In the genomic region with DNA sequence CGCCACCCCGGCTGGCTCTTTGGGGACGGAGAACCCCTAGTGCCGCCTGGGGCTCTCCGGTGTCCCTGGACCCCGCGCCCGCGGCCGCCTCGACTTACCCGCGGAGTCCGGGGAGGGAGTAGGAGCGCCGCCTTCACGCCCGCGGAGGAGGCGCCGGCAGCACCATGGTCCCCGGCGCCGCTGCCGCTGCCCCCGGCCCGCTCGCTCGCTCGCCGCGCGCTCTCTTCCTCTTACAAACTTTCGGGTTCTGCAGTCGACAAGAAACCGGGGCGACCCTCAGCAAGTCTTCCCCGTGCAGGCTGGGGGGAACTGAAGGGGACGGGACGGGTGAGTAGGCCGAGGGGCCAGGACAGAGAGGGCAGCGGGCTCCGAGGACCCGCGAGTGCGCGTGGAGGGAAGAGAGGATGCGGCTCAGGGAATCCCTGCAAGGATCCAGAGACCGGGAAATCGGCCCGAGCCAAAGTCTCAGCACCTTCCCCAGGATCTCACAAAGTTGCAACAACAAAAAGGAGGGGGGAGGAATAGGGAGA, we compare ENCODE assay signal across 8 cellular contexts. TPM values are rescaled to one million over a fixed set of nuclear protein-coding genes. Genes with fewer than 3 reads are reported as not detected.
DNase-seq lines count a peak whose midpoint lies in the region; ATAC-seq and TF ChIP-seq lines count a peak whose summit lies in the region.

No MANE protein-coding gene starts in this region.

- peaks cover 17% of the 10 kb centered on the region for H3K36me3 Mint-ChIP-seq in activated T-helper 2 cell treated with anti-CD3 and anti-CD28 coated beads, Interferon-gamma antibody, Interleukin-2, Interleukin-4, amounts not matched to agents 10 μg/mL and 5 μg/mL and 100 μg/mL, durations not matched to agents 14 hours and 24 hours and 36 hours (ENCODE audit: low read depth)

- WGBS in gastroesophageal sphincter (ENCODE audit: low coverage in 1 of 2), 2 donors = 0% methylated on average over 8 of the region's 51 CpGs; no CpG with 5 or more reads in 1 of the 2 donors
- under 1% methylated on average over 51 of the region's 51 CpGs for WGBS in urinary bladder

- H2AFZ ChIP-seq in neuron (ENCODE audit: low read depth, low read length) = peak overlapping the region; percentile 82

- H3K4me3 Mint-ChIP-seq in activated T-helper 2 cell treated with anti-CD3 and anti-CD28 coated beads, Interferon-gamma antibody, Interleukin-2, Interleukin-4, amounts not matched to agents 10 μg/mL and 5 μg/mL and 100 μg/mL, durations not matched to agents 14 hours and 24 hours and 36 hours (ENCODE audit: low read depth) = peak overlapping the region; percentile 91

- peak overlapping the region; percentile 95 for H3K27ac Mint-ChIP-seq in activated T-helper 2 cell treated with anti-CD3 and anti-CD28 coated beads, Interferon-gamma antibody, Interleukin-2, Interleukin-4, amounts not matched to agents 10 μg/mL and 5 μg/mL and 100 μg/mL, durations not matched to agents 14 hours and 24 hours and 36 hours

- H3K27me3 ChIP-seq in BJ (ENCODE audit: control insufficient read depth, insufficient read depth, low read length) (no peaks in the 10 kb centered on the region), MG63 (no peaks in the 10 kb centered on the region), gastroesophageal sphincter (no peaks in the 10 kb centered on the region), neuron (ENCODE audit: insufficient read depth, low read length) (no peaks in the 10 kb centered on the region)

- TF ChIP-seq CTCF in BJ (IDR thresholded peaks at IDR 0.05; ENCODE audit: insufficient read depth, low read depth, low read length) (no peak), gastroesophageal sphincter (IDR thresholded peaks at IDR 0.05) (peak in 1 of 4 experiments; percentile 20)

- POLR2A ChIA-PET in BJ (lab: Charles Lee) = interaction anchor here (0.6 kb wide), 1 partner anchor 58 kb away, joined by 4 read pairs; no protein-coding TSS in a partner anchor

- ATAC-seq in gastroesophageal sphincter = peak; percentile 2

- H3K4me3 ChIP-seq in BJ (ENCODE audit: low read depth, low read length) (peak overlapping the region; percentile 79), MG63 (peak overlapping the region; percentile 69), gastroesophageal sphincter (peak overlapping the region; percentile 61 to 89), neuron (ENCODE audit: low read length) (peak overlapping the region; percentile 81), urinary bladder (ENCODE audit: low read depth, low read length) (peak overlapping the region; percentile 71)

- H3K27ac ChIP-seq in gastroesophageal sphincter (peak overlapping the region; percentile 96 to 100 (median 100)), urinary bladder (ENCODE audit: low read depth) (peak overlapping the region; percentile 15)

- DNase-seq in BJ (ENCODE audit: low read depth) (no peak), MG63 (peak; percentile 8), Kasumi-1 (lab: John Stamatoyannopoulos, UW) (no peak), HCEC 1CT (no peak)
- DNase-seq in activated T-helper 2 cell treated with anti-CD3 and anti-CD28 coated beads, Interferon-gamma antibody, Interleukin-2, Interleukin-4, amounts not matched to agents 10 μg/mL and 5 μg/mL and 100 μg/mL, durations not matched to agents 14 hours and 24 hours and 36 hours (ENCODE audit: low spot score) = peak; percentile 26

- intact Hi-C loops in activated T-helper 2 cell treated with anti-CD3 and anti-CD28 coated beads, Interferon-gamma antibody, Interleukin-2, Interleukin-4, amounts not matched to agents 10 μg/mL and 5 μg/mL and 100 μg/mL, durations not matched to agents 14 hours and 24 hours and 36 hours (cut with micrococcal nuclease) = loop anchor here (2.0 to 5.0 kb wide), 5 partner anchors 85 to 1266 kb away; a partner anchor contains a TSS

- H3K4me1 ChIP-seq in gastroesophageal sphincter (peaks cover 0 to 48% (median 4%) of the 10 kb centered on the region in 3 donors), neuron (ENCODE audit: insufficient read depth, low read length) (peaks cover 32% of the 10 kb centered on the region), urinary bladder (ENCODE audit: insufficient read depth) (no peaks in the 10 kb centered on the region)

- no peaks in the 10 kb centered on the region for H3K9me3 Mint-ChIP-seq in activated T-helper 2 cell treated with anti-CD3 and anti-CD28 coated beads, Interferon-gamma antibody, Interleukin-2, Interleukin-4, amounts not matched to agents 10 μg/mL and 5 μg/mL and 100 μg/mL, durations not matched to agents 14 hours and 24 hours and 36 hours

- TF ChIP-seq POLR2A in gastroesophageal sphincter (IDR thresholded peaks at IDR 0.05) = no peak

- no peak for TF ChIP-seq EP300 in gastroesophageal sphincter (IDR thresholded peaks at IDR 0.05)

- H3K4me1 Mint-ChIP-seq in activated T-helper 2 cell treated with anti-CD3 and anti-CD28 coated beads, Interferon-gamma antibody, Interleukin-2, Interleukin-4, amounts not matched to agents 10 μg/mL and 5 μg/mL and 100 μg/mL, durations not matched to agents 14 hours and 24 hours and 36 hours (ENCODE audit: low read depth) = peaks cover 57% of the 10 kb centered on the region

- no peaks in the 10 kb centered on the region for H3K27me3 Mint-ChIP-seq in activated T-helper 2 cell treated with anti-CD3 and anti-CD28 coated beads, Interferon-gamma antibody, Interleukin-2, Interleukin-4, amounts not matched to agents 10 μg/mL and 5 μg/mL and 100 μg/mL, durations not matched to agents 14 hours and 24 hours and 36 hours (ENCODE audit: low read depth)

- no peaks in the 10 kb centered on the region for H3K36me3 ChIP-seq in BJ (ENCODE audit: control insufficient read depth, insufficient read depth, low read length)
- H3K36me3 ChIP-seq in MG63 = no peaks in the 10 kb centered on the region
- no peaks in the 10 kb centered on the region for H3K36me3 ChIP-seq in gastroesophageal sphincter
- H3K36me3 ChIP-seq in neuron (ENCODE audit: insufficient read depth, low read length) = no peaks in the 10 kb centered on the region
- no peaks in the 10 kb centered on the region for H3K36me3 ChIP-seq in urinary bladder (ENCODE audit: insufficient read depth)

- H3K9me3 ChIP-seq in MG63 (no peaks in the 10 kb centered on the region), gastroesophageal sphincter (no peaks in the 10 kb centered on the region), neuron (ENCODE audit: low read length) (no peaks in the 10 kb centered on the region)

- CTCF ChIA-PET in BJ (lab: Yijun Ruan, JAX) = interaction anchor here (1.1 kb wide), 2 partner anchors 19 to 52 kb away, joined by 3 read pairs; no protein-coding TSS in a partner anchor

RNA-seq across cellular contexts. Expression of a gene that starts 2.0 kb away (rescaled TPM):
- polyA plus RNA-seq in BJ (2011; rRNA removed) = 32.3 and 37.0 TPM in 2 replicates
- polyA minus RNA-seq in BJ (2011; rRNA and poly(A)+ RNA removed) = 101 and 120 TPM in 2 replicates
- total RNA-seq in MG63 (2014; rRNA removed; shearing (Covaris generic); ENCODE audit: low replicate concordance) = 14.4 and 15.0 TPM in 2 replicates
- total RNA-seq in activated T-helper 2 cell treated with anti-CD3 and anti-CD28 coated beads, Interferon-gamma antibody, Interleukin-2, Interleukin-4, amounts not matched to agents 10 μg/mL and 5 μg/mL and 100 μg/mL, durations not matched to agents 14 hours and 24 hours and 36 hours = 132 and 138 TPM in 2 replicates
- total RNA-seq in gastroesophageal sphincter = 100 to 1,000 TPM; 169 to 300 (median 202) TPM
- 176 TPM for total RNA-seq in urinary bladder
- 27.4 TPM for polyA plus RNA-seq in urinary bladder

Comparison
In these comparisons a context has a peak if more than half of its experiments do, and no peak if none do; other contexts are left out.
1. DNase-seq: peak in MG63 (single experiment) and activated T-helper 2 cell treated with anti-CD3 and anti-CD28 coated beads, Interferon-gamma antibody, Interleukin-2, Interleukin-4, amounts not matched to agents 10 μg/mL and 5 μg/mL and 100 μg/mL, durations not matched to agents 14 hours and 24 hours and 36 hours (single experiment); none in BJ (single experiment), Kasumi-1 (0 of 2) and HCEC 1CT (single experiment).
2. Peak in every context shown above with its lines, with median percentiles within 50 percentile points of each other: H3K4me3 ChIP-seq.